1 cellular context compared by ENCODE assay signal in the genomic region with DNA sequence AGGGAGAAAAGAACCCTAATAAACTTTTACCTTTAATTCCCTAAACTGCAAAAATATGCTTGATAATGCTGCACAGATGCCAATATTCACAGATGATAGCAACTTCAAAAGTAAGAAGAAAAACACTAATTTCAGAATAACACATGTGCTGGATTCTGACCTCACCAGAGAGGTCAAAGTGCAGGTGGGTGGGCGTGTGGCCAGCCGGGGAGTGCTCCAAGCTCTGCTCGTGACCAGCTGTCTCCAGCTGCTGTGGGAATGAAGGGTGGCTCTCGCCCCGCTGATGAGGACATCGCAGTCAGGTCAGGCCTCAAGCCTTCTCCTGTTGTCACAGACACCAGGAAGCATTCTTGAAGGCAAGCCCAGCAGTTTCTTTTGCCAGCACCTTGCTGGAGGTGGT.
TF ChIP-seq lines count a peak whose summit lies in the region.

No MANE protein-coding gene starts in this region.

TF ChIP-seq in H1, 55 proteins besides CTCF, POLR2A, EP300 and RAD21:
- TF ChIP-seq, protein P1, sequence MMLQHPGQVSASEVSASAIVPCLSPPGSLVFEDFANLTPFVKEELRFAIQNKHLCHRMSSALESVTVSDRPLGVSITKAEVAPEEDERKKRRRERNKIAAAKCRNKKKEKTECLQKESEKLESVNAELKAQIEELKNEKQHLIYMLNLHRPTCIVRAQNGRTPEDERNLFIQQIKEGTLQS (IDR thresholded peaks at IDR 0.05; ENCODE audit: insufficient read depth, low read depth, low read length) = no peak
- no peak for TF ChIP-seq EGR1 (IDR thresholded peaks at IDR 0.05; ENCODE audit: borderline replicate concordance, low read depth, low read length)
- no peak for TF ChIP-seq CHD2 (IDR thresholded peaks at IDR 0.05; ENCODE audit: low read length)
- no peak for TF ChIP-seq CHD7 (IDR thresholded peaks at IDR 0.05; ENCODE audit: insufficient replicate concordance, low read length)
- TF ChIP-seq BRCA1 (IDR thresholded peaks at IDR 0.05; ENCODE audit: low read depth, low read length) = no peak
- no peak for TF ChIP-seq JUND (IDR thresholded peaks at IDR 0.05; ENCODE audit: low read length)
- TF ChIP-seq TAF1 (IDR thresholded peaks at IDR 0.05; ENCODE audit: low read depth, low read length) = no peak
- TF ChIP-seq RXRA (IDR thresholded peaks at IDR 0.05; ENCODE audit: insufficient read depth, low read depth, low read length) = no peak
- no peak for TF ChIP-seq MAFK (IDR thresholded peaks at IDR 0.05; ENCODE audit: low read depth, low read length)
- no peak for TF ChIP-seq JUN (IDR thresholded peaks at IDR 0.05; ENCODE audit: low read depth, low read length)
- no peak for TF ChIP-seq HDAC6 (IDR thresholded peaks at IDR 0.05; ENCODE audit: low read depth, low read length)
- TF ChIP-seq FOSL1 (IDR thresholded peaks at IDR 0.05; ENCODE audit: insufficient read depth, low read depth, low read length) = no peak
- TF ChIP-seq EZH2 (IDR thresholded peaks at IDR 0.05; ENCODE audit: low read depth, low read length, severe bottlenecking) = no peak
- TF ChIP-seq RBBP5 (IDR thresholded peaks at IDR 0.05; ENCODE audit: borderline replicate concordance, low read depth, low read length) = no peak
- no peak for TF ChIP-seq POLR2AphosphoS5 (IDR thresholded peaks at IDR 0.05; ENCODE audit: low read depth, low read length)
